8 cellular contexts compared by ENCODE assay signal in genomic region chr3:32401141-32401540, GRCh38. TPM values are rescaled to one million over a fixed set of nuclear protein-coding genes. Genes with fewer than 3 reads are reported as not detected.
DNase-seq lines count a peak whose midpoint lies in the region; ATAC-seq and TF ChIP-seq lines count a peak whose summit lies in the region.

No MANE protein-coding gene starts in this region.

- H3K4me3 ChIP-seq in NT2/D1 (ENCODE audit: insufficient read length, low read depth) = peak overlapping the region; percentile 23

- TF ChIP-seq CTCF in omental fat pad (IDR thresholded peaks at IDR 0.05) = no peak

- no peak for DNase-seq in NT2/D1 (ENCODE audit: low read depth, low spot score)
- DNase-seq in epithelial cell of prostate (ENCODE audit: low read depth, low spot score) = no peak
- no peak for DNase-seq in omental fat pad (ENCODE audit: low spot score)
- DNase-seq in T-helper 9 cell = no peak
- no peak for DNase-seq in NCI-H2196 (lab: John Stamatoyannopoulos, UW; ENCODE audit: unreplicated experiment)
- DNase-seq in HK-2 (ENCODE audit: unreplicated experiment) = no peak

- peak overlapping the region; percentile 80 for H3K9ac ChIP-seq in NT2/D1 (ENCODE audit: insufficient read length, low read depth)

- peak overlapping the region; percentile 85 for H3K27ac ChIP-seq in epithelial cell of prostate

- H3K36me3 ChIP-seq in NT2/D1 (ENCODE audit: insufficient read depth, insufficient read length, low read length) = peaks cover 19% of the 10 kb centered on the region

- ATAC-seq in GM19455 (IDR thresholded peaks at IDR 0.05; ENCODE audit: unreplicated experiment) (peak; percentile 13), omental fat pad (ENCODE audit: low FRiP score) (peak; percentile 34), GM19397 (IDR thresholded peaks at IDR 0.05; ENCODE audit: unreplicated experiment) (no peak)

- no peaks in the 10 kb centered on the region for H3K9me3 ChIP-seq in NT2/D1 (ENCODE audit: insufficient read depth, low read length)

- H3K4me1 ChIP-seq in NT2/D1 (ENCODE audit: insufficient read depth, insufficient read length) = peaks cover 3% of the 10 kb centered on the region

- no peaks in the 10 kb centered on the region for H3K27me3 ChIP-seq in NT2/D1 (ENCODE audit: insufficient read depth, insufficient read length)

RNA-seq across cellular contexts. Expression of gene CMTM7, which starts 9.5 kb away (rescaled TPM):
- 10 to 100 TPM; 18.0 to 34.7 (median 31.3) TPM for total RNA-seq in omental fat pad
